Comparison of ENCODE assay signal across 1 cellular context in genomic region chr12:52587563-52587962, GRCh38.
TF ChIP-seq lines count a peak whose summit lies in the region.

No MANE protein-coding gene starts in this region.

TF ChIP-seq in WTC11, 78 proteins besides CTCF, POLR2A, EP300 and RAD21 (continued from another document):
- no peak for TF ChIP-seq AR (CRISPR knock-in tag; IDR thresholded peaks at IDR 0.05)
- no peak for TF ChIP-seq TP53 (CRISPR knock-in tag; IDR thresholded peaks at IDR 0.05)
- TF ChIP-seq ZMAT4 (CRISPR knock-in tag; IDR thresholded peaks at IDR 0.05), result no peak
- no peak for TF ChIP-seq TEAD1 (CRISPR knock-in tag; IDR thresholded peaks at IDR 0.05)
- TF ChIP-seq CREB1 (CRISPR knock-in tag; IDR thresholded peaks at IDR 0.05), result no peak
- no peak for TF ChIP-seq ATF3 (CRISPR knock-in tag; conservative IDR thresholded peaks at IDR 0.05)
- no peak for TF ChIP-seq AFF4 (CRISPR knock-in tag; IDR thresholded peaks at IDR 0.05; ENCODE audit: borderline replicate concordance)
- no peak for TF ChIP-seq ZSCAN18 (CRISPR knock-in tag; IDR thresholded peaks at IDR 0.05)
- TF ChIP-seq HMGA2 (CRISPR knock-in tag; IDR thresholded peaks at IDR 0.05), result no peak
- TF ChIP-seq GTF2I (CRISPR knock-in tag; conservative IDR thresholded peaks at IDR 0.05), result no peak
